ENCODE assay signal across 26 cellular contexts in genomic region chr11:32817843-32818183, GRCh38. TPM values are rescaled to one million over a fixed set of nuclear protein-coding genes. Genes with fewer than 3 reads are reported as not detected.
"Had no signal": no experiment of that assay in that cellular context is flagged by ENCODE, and none has a peak within 500 bp of the region (broad histone marks: within the 10 kb centered on the region; RNA-seq: fewer than 3 reads in every experiment).

No MANE protein-coding gene starts in this region.

- H3K27ac ChIP-seq: ascending aorta, brain microvascular endothelial cell, sigmoid colon, upper lobe of left lung had no signal

- H3K27me3 ChIP-seq: ascending aorta, brain microvascular endothelial cell, sigmoid colon, upper lobe of left lung had no signal

- ATAC-seq: naive thymus-derived CD4-positive, alpha-beta T cell; WTC11 had no signal

- DNase-seq: activated CD4-positive, alpha-beta memory T cell treated with anti-CD3 and anti-CD28 coated beads, Interleukin-2, amount 10 ng/mL, durations not matched to agents 7 days and 5 days; activated CD4-positive, alpha-beta T cell treated with anti-CD3 and anti-CD28 coated beads for 4 hours; brain microvascular endothelial cell; effector CD4-positive, alpha-beta T cell; foreskin fibroblast; kidney; naive thymus-derived CD4-positive, alpha-beta T cell; retina; sigmoid colon; stimulated activated CD4-positive, alpha-beta T cell treated with anti-CD3 and anti-CD28 coated beads, Interleukin-15, amount 100 ng/mL, for 24 hours; stimulated activated CD4-positive, alpha-beta T cell treated with anti-CD3 and anti-CD28 coated beads, Interleukin-2, amount 100 ng/mL, for 48 hours; stimulated activated naive CD4-positive, alpha-beta T cell; T-helper 9 cell; upper lobe of left lung had no signal

- H3K4me3 ChIP-seq: ascending aorta, lung, sigmoid colon, smooth muscle cell, upper lobe of left lung had no signal

- H3K9me3 ChIP-seq: ascending aorta, sigmoid colon, upper lobe of left lung had no signal

- H3K4me2 ChIP-seq: smooth muscle cell had no signal

- H3K36me3 ChIP-seq: ascending aorta, brain microvascular endothelial cell, sigmoid colon, upper lobe of left lung had no signal

- FAIRE-seq: endometrium, kidney had no signal

- H3K4me1 ChIP-seq: ascending aorta, sigmoid colon, upper lobe of left lung had no signal

RNA-seq across cellular contexts. Expression of gene PRRG4, which starts 11.9 kb away (rescaled TPM):
- total RNA-seq: neural crest cell had no signal
- polyA plus RNA-seq: naive thymus-derived CD4-positive, alpha-beta T cell had no signal

RNA-seq across cellular contexts. Expression of gene CCDC73, which starts 23.4 kb away (rescaled TPM):
- total RNA-seq: activated CD4-positive, alpha-beta memory T cell treated with anti-CD3 and anti-CD28 coated beads, Interleukin-2, amount 10 ng/mL, durations not matched to agents 7 days and 5 days; ascending aorta; epithelial cell of proximal tubule; glomerular endothelial cell; naive thymus-derived CD4-positive, alpha-beta T cell; neural crest cell; omental fat pad; posterior vena cava; sigmoid colon; smooth muscle cell; T-helper 1 cell treated with Interleukin-12 subunit alpha and Interleukin-12 subunit beta and Interleukin-4 antibody, amounts not matched to agents 30 ng/mL and 1 ng/mL, for 36 hours; WTC11 had no signal
- polyA plus RNA-seq: fibroblast of lung; naive thymus-derived CD4-positive, alpha-beta T cell; sigmoid colon; smooth muscle cell had no signal
